ENCODE assay signal across 1 cellular context in the genomic region with DNA sequence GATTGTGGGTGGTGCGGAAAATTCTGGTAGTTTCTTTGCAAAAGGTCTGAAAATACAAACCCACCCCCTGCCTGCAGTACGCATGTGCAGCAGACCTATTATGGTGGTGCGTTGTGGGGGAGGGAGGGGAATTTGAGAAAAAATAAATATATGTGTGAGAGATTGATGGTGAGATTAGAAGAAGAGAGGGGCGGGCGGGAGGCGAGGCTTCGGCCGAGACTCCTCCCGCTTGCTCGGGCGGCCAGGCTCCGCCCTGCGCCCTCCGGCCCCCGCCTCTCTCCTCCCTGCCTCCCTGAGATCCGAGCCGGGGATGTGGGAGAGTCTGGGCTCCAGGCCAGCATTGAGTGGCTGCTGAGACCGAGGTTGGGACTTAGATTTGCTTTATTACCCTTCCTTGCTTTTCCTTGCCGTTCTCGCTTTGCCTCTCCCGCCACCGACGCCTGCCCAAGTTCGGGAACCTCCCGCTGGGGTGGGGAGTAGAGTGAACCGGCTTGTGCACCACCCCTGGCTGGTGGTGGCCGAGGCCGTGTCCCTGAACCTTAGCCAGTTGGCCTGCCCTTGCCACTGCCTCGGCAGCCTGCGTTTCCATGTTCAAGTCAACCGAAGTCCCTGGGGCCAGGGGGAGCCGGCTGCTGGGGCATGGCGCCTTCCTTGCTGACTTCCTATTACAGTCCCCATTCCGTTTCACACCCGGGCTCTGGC.
TF ChIP-seq lines count a peak whose summit lies in the region.

No MANE protein-coding gene starts in this region.

TF ChIP-seq in HepG2, 621 proteins besides CTCF, POLR2A, EP300 and RAD21 (continues in another document):
- TF ChIP-seq, protein P1, sequence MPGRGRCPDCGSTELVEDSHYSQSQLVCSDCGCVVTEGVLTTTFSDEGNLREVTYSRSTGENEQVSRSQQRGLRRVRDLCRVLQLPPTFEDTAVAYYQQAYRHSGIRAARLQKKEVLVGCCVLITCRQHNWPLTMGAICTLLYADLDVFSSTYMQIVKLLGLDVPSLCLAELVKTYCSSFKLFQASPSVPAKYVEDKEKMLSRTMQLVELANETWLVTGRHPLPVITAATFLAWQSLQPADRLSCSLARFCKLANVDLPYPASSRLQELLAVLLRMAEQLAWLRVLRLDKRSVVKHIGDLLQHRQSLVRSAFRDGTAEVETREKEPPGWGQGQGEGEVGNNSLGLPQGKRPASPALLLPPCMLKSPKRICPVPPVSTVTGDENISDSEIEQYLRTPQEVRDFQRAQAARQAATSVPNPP (CRISPR knock-in tag; IDR thresholded peaks at IDR 0.05): no peak
- TF ChIP-seq, protein P2, sequence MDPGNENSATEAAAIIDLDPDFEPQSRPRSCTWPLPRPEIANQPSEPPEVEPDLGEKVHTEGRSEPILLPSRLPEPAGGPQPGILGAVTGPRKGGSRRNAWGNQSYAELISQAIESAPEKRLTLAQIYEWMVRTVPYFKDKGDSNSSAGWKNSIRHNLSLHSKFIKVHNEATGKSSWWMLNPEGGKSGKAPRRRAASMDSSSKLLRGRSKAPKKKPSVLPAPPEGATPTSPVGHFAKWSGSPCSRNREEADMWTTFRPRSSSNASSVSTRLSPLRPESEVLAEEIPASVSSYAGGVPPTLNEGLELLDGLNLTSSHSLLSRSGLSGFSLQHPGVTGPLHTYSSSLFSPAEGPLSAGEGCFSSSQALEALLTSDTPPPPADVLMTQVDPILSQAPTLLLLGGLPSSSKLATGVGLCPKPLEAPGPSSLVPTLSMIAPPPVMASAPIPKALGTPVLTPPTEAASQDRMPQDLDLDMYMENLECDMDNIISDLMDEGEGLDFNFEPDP (CRISPR knock-in tag; conservative IDR thresholded peaks at IDR 0.05): no peak
- TF ChIP-seq RBM39 (IDR thresholded peaks at IDR 0.05; ENCODE audit: low read depth, low read length, poor library complexity, severe bottlenecking) (peak; percentile 12), HDAC1 (CRISPR knock-in tag; IDR thresholded peaks at IDR 0.05) (peak; percentile 75), POLR2G (IDR thresholded peaks at IDR 0.05; ENCODE audit: low read depth, low read length) (peak; percentile 70), ZNF225 (CRISPR knock-in tag; IDR thresholded peaks at IDR 0.05) (0 out of 2 replicates have a peak, but pooled peaks have one; percentile 62), ZNF546 (CRISPR knock-in tag; conservative IDR thresholded peaks at IDR 0.05) (no peak), SKI (IDR thresholded peaks at IDR 0.05; ENCODE audit: partially characterized antibody) (peak; percentile 84), MYC (CRISPR knock-in tag; IDR thresholded peaks at IDR 0.05; ENCODE audit: borderline replicate concordance) (peak; percentile 52; the same call in 1 of the 2 replicates), ASH2L (IDR thresholded peaks at IDR 0.05; ENCODE audit: insufficient read length, low read depth, low read length) (peak; percentile 59), THAP11 (CRISPR knock-in tag; IDR thresholded peaks at IDR 0.05) (peak; percentile 56; the same call in 1 of the 2 replicates), SIN3A (IDR thresholded peaks at IDR 0.05; ENCODE audit: borderline replicate concordance, low read depth, low read length) (peak; percentile 50; the same call in 1 of the 2 replicates), SP1 (IDR thresholded peaks at IDR 0.05) (no peak), SP1 (CRISPR knock-in tag; IDR thresholded peaks at IDR 0.05) (peak; percentile 15; the same call in 1 of the 2 replicates), MAZ (IDR thresholded peaks at IDR 0.05; ENCODE audit: borderline replicate concordance, low read depth, low read length) (0 out of 2 replicates have a peak, but pooled peaks have one; percentile 39), MAZ (CRISPR knock-in tag; IDR thresholded peaks at IDR 0.05; ENCODE audit: low read depth) (0 out of 2 replicates have a peak, but pooled peaks have one; percentile 17), SP4 (CRISPR knock-in tag; IDR thresholded peaks at IDR 0.05) (0 out of 2 replicates have a peak, but pooled peaks have one; percentile 24), SAP130 (CRISPR knock-in tag; IDR thresholded peaks at IDR 0.05; ENCODE audit: low read depth) (peak; percentile 80), PHF8 (CRISPR knock-in tag; IDR thresholded peaks at IDR 0.05) (peak; percentile 71), ZNF350 (CRISPR knock-in tag; IDR thresholded peaks at IDR 0.05; ENCODE audit: borderline replicate concordance, low read depth) (peak; percentile 80), POLR2AphosphoS5 (IDR thresholded peaks at IDR 0.05; ENCODE audit: low read depth, low read length) (peak; percentile 76), NKX3-1 (CRISPR knock-in tag; IDR thresholded peaks at IDR 0.05) (no peak), CBX5 (CRISPR knock-in tag; IDR thresholded peaks at IDR 0.05; ENCODE audit: borderline replicate concordance) (0 out of 2 replicates have a peak, but pooled peaks have one; percentile 18), ARID2 (CRISPR knock-in tag; IDR thresholded peaks at IDR 0.05; ENCODE audit: borderline replicate concordance) (0 out of 2 replicates have a peak, but pooled peaks have one; percentile 40), ZNF768 (CRISPR knock-in tag; IDR thresholded peaks at IDR 0.05) (peak; percentile 29; the same call in 1 of the 2 replicates), ZC3H4 (CRISPR knock-in tag; IDR thresholded peaks at IDR 0.05; ENCODE audit: borderline replicate concordance) (no peak), RXRB (CRISPR knock-in tag; IDR thresholded peaks at IDR 0.05; ENCODE audit: borderline replicate concordance) (peak; percentile 46; the same call in 1 of the 2 replicates), NONO (IDR thresholded peaks at IDR 0.05) (no peak), NONO (CRISPR knock-in tag; conservative IDR thresholded peaks at IDR 0.05) (0 out of 2 replicates have a peak, but pooled peaks have one; percentile 53), ZNF777 (CRISPR knock-in tag; IDR thresholded peaks at IDR 0.05) (peak; percentile 24; the same call in 1 of the 2 replicates), ERF (CRISPR knock-in tag; IDR thresholded peaks at IDR 0.05) (peak; percentile 80; the same call in 1 of the 2 replicates), ISL2 (CRISPR knock-in tag; IDR thresholded peaks at IDR 0.05) (0 out of 2 replicates have a peak, but pooled peaks have one; percentile 36), NFATC3 (CRISPR knock-in tag; IDR thresholded peaks at IDR 0.05) (no peak), ZNF766 (CRISPR knock-in tag; IDR thresholded peaks at IDR 0.05; ENCODE audit: borderline replicate concordance) (no peak), HOXA3 (CRISPR knock-in tag; IDR thresholded peaks at IDR 0.05) (peak; percentile 40; the same call in 1 of the 2 replicates), ZFP41 (CRISPR knock-in tag; IDR thresholded peaks at IDR 0.05; ENCODE audit: borderline replicate concordance) (0 out of 2 replicates have a peak, but pooled peaks have one; percentile 43)
- TF ChIP-seq, protein P3, sequence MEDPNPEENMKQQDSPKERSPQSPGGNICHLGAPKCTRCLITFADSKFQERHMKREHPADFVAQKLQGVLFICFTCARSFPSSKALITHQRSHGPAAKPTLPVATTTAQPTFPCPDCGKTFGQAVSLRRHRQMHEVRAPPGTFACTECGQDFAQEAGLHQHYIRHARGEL (CRISPR knock-in tag; IDR thresholded peaks at IDR 0.05): 0 out of 2 replicates have a peak, but pooled peaks have one; percentile 82
- TF ChIP-seq, protein P4, sequence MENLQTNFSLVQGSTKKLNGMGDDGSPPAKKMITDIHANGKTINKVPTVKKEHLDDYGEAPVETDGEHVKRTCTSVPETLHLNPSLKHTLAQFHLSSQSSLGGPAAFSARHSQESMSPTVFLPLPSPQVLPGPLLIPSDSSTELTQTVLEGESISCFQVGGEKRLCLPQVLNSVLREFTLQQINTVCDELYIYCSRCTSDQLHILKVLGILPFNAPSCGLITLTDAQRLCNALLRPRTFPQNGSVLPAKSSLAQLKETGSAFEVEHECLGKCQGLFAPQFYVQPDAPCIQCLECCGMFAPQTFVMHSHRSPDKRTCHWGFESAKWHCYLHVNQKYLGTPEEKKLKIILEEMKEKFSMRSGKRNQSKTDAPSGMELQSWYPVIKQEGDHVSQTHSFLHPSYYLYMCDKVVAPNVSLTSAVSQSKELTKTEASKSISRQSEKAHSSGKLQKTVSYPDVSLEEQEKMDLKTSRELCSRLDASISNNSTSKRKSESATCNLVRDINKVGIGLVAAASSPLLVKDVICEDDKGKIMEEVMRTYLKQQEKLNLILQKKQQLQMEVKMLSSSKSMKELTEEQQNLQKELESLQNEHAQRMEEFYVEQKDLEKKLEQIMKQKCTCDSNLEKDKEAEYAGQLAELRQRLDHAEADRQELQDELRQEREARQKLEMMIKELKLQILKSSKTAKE (CRISPR knock-in tag; IDR thresholded peaks at IDR 0.05; ENCODE audit: borderline replicate concordance): peak; percentile 77
- TF ChIP-seq, protein P5, sequence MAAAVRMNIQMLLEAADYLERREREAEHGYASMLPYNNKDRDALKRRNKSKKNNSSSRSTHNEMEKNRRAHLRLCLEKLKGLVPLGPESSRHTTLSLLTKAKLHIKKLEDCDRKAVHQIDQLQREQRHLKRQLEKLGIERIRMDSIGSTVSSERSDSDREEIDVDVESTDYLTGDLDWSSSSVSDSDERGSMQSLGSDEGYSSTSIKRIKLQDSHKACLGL (CRISPR knock-in tag; IDR thresholded peaks at IDR 0.05): peak; percentile 78; the same call in 1 of the 2 replicates
- TF ChIP-seq, protein P6, sequence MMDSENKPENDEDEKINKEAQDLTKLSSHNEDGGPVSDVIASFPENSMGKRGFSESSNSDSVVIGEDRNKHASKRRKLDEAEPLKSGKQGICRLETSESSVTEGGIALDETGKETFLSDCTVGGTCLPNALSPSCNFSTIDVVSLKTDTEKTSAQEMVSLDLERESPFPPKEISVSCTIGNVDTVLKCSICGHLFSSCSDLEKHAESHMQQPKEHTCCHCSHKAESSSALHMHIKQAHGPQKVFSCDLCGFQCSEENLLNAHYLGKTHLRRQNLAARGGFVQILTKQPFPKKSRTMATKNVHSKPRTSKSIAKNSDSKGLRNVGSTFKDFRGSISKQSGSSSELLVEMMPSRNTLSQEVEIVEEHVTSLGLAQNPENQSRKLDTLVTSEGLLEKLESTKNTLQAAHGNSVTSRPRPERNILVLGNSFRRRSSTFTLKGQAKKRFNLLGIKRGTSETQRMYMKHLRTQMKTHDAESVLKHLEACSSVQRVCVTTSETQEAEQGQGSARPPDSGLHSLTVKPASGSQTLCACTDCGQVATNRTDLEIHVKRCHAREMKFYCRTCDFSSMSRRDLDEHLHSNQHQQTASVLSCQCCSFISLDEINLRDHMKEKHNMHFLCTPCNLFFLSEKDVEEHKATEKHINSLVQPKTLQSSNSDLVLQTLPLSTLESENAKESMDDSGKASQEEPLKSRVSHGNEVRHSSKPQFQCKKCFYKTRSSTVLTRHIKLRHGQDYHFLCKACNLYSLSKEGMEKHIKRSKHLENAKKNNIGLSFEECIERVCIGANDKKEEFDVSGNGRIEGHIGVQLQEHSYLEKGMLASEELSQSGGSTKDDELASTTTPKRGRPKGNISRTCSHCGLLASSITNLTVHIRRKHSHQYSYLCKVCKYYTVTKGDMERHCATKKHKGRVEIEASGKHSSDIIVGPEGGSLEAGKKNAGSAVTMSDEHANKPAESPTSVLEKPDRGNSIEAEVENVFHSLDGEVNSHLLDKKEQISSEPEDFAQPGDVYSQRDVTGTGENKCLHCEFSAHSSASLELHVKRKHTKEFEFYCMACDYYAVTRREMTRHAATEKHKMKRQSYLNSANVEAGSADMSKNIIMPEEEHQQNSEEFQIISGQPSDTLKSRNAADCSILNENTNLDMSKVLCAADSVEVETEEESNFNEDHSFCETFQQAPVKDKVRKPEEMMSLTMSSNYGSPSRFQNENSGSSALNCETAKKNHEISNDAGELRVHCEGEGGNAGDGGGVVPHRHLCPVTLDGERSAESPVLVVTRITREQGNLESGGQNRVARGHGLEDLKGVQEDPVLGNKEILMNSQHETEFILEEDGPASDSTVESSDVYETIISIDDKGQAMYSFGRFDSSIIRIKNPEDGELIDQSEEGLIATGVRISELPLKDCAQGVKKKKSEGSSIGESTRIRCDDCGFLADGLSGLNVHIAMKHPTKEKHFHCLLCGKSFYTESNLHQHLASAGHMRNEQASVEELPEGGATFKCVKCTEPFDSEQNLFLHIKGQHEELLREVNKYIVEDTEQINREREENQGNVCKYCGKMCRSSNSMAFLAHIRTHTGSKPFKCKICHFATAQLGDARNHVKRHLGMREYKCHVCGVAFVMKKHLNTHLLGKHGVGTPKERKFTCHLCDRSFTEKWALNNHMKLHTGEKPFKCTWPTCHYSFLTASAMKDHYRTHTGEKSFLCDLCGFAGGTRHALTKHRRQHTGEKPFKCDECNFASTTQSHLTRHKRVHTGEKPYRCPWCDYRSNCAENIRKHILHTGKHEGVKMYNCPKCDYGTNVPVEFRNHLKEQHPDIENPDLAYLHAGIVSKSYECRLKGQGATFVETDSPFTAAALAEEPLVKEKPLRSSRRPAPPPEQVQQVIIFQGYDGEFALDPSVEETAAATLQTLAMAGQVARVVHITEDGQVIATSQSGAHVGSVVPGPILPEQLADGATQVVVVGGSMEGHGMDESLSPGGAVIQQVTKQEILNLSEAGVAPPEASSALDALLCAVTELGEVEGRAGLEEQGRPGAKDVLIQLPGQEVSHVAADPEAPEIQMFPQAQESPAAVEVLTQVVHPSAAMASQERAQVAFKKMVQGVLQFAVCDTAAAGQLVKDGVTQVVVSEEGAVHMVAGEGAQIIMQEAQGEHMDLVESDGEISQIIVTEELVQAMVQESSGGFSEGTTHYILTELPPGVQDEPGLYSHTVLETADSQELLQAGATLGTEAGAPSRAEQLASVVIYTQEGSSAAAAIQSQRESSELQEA (CRISPR knock-in tag; IDR thresholded peaks at IDR 0.05; ENCODE audit: not compliant biosample characterization): no peak
- TF ChIP-seq, protein P7, sequence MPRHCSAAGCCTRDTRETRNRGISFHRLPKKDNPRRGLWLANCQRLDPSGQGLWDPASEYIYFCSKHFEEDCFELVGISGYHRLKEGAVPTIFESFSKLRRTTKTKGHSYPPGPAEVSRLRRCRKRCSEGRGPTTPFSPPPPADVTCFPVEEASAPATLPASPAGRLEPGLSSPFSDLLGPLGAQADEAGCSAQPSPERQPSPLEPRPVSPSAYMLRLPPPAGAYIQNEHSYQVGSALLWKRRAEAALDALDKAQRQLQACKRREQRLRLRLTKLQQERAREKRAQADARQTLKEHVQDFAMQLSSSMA (CRISPR knock-in tag; IDR thresholded peaks at IDR 0.05): no peak
- TF ChIP-seq, protein P8, sequence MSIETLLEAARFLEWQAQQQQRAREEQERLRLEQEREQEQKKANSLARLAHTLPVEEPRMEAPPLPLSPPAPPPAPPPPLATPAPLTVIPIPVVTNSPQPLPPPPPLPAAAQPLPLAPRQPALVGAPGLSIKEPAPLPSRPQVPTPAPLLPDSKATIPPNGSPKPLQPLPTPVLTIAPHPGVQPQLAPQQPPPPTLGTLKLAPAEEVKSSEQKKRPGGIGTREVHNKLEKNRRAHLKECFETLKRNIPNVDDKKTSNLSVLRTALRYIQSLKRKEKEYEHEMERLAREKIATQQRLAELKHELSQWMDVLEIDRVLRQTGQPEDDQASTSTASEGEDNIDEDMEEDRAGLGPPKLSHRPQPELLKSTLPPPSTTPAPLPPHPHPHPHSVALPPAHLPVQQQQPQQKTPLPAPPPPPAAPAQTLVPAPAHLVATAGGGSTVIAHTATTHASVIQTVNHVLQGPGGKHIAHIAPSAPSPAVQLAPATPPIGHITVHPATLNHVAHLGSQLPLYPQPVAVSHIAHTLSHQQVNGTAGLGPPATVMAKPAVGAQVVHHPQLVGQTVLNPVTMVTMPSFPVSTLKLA (IDR thresholded peaks at IDR 0.05): no peak
- TF ChIP-seq, protein P9, sequence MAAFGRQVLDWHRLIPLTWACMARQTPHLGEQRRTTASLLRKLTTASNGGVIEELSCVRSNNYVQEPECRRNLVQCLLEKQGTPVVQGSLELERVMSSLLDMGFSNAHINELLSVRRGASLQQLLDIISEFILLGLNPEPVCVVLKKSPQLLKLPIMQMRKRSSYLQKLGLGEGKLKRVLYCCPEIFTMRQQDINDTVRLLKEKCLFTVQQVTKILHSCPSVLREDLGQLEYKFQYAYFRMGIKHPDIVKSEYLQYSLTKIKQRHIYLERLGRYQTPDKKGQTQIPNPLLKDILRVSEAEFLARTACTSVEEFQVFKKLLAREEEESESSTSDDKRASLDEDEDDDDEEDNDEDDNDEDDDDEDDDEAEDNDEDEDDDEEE (CRISPR knock-in tag; IDR thresholded peaks at IDR 0.05): peak; percentile 49; the same call in 1 of the 2 replicates
